24 cellular contexts compared by ENCODE assay signal in the genomic region with DNA sequence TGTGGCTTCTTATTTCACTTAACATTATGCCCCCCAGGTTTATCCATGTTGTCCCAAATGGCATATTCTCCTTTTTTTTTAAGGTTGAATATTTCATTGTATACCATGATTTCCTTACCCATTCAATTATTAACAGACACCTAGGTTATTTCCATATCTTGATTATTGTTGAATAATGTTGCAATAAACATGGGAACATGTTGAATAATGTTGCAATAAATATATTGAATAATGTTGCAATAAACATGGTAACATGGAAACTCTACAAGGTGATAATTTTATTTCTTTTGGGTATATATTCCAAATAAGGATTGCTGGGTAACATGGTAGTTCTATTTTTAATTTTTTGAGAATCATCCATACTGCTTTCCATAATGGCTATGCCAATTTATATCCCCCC.
"Had no signal": no experiment of that assay in that cellular context is flagged by ENCODE, and none has a peak within 500 bp of the region (broad histone marks: within the 10 kb centered on the region; RNA-seq: fewer than 3 reads in every experiment).

No MANE protein-coding gene starts in this region.

- H3K27me3 ChIP-seq: colonic mucosa, esophagus muscularis mucosa, esophagus squamous epithelium, foreskin keratinocyte, gastrocnemius medialis, gastroesophageal sphincter, heart left ventricle, heart right ventricle had no signal

- ATAC-seq: effector memory CD8-positive, alpha-beta T cell; esophagus mucosa; foreskin keratinocyte; gastrocnemius medialis; gastroesophageal sphincter; heart left ventricle; heart right ventricle had no signal

- H3K9me3 ChIP-seq: colonic mucosa, esophagus muscularis mucosa, esophagus squamous epithelium, gastrocnemius medialis, gastroesophageal sphincter, heart left ventricle, heart right ventricle had no signal

- H3K27ac ChIP-seq: colonic mucosa, coronary artery, dorsolateral prefrontal cortex, epithelial cell of prostate, esophagus muscularis mucosa, esophagus squamous epithelium, foreskin keratinocyte, gastrocnemius medialis, gastroesophageal sphincter, heart left ventricle, heart right ventricle had no signal

- FAIRE-seq: endothelial cell of umbilical vein had no signal

- H3K4me3 ChIP-seq: colonic mucosa, coronary artery, dorsolateral prefrontal cortex, esophagus muscularis mucosa, esophagus squamous epithelium, gastrocnemius medialis, gastroesophageal sphincter, heart left ventricle, heart right ventricle had no signal

- DNase-seq: colonic mucosa; cortex of kidney; dorsolateral prefrontal cortex; effector CD4-positive, alpha-beta T cell; effector CD8-positive, alpha-beta T cell; effector memory CD4-positive, alpha-beta T cell; effector memory CD8-positive, alpha-beta T cell; endodermal cell; erythroblast; esophagus squamous epithelium; foreskin fibroblast; foreskin keratinocyte; foreskin melanocyte; gastrocnemius medialis; glutamatergic neuron; head of caudate nucleus; heart left ventricle; heart right ventricle had no signal

- H3K36me3 ChIP-seq: colonic mucosa, esophagus muscularis mucosa, esophagus squamous epithelium, gastrocnemius medialis, gastroesophageal sphincter, heart left ventricle, heart right ventricle had no signal

- H3K4me1 ChIP-seq: colonic mucosa, esophagus muscularis mucosa, esophagus squamous epithelium, foreskin keratinocyte, gastrocnemius medialis, gastroesophageal sphincter, heart left ventricle, heart right ventricle had no signal
